In genomic region chr12:8014836-8015235, GRCh38 we compare ENCODE assay signal across 18 cellular contexts. TPM values are rescaled to one million over a fixed set of nuclear protein-coding genes. Genes with fewer than 3 reads are reported as not detected.
A peak's percentile ranks its signal among the peaks of the same experiment; 100 is the strongest.
DNase-seq lines count a peak whose midpoint lies in the region; ATAC-seq and TF ChIP-seq lines count a peak whose summit lies in the region.
"Had no signal": no experiment of that assay in that cellular context is flagged by ENCODE, and none has a peak within 500 bp of the region (broad histone marks: within the 10 kb centered on the region; RNA-seq: fewer than 3 reads in every experiment).

No MANE protein-coding gene starts in this region.

- H4K20me1 ChIP-seq in GM23338 (replicated peaks; ENCODE audit: insufficient read depth) = no peaks in the 10 kb centered on the region

- H3K27ac ChIP-seq in GM23338 (ENCODE audit: low read depth) = no peak overlapping the region

- DNase-seq in GM23338 (ENCODE audit: low spot score) (no peak), iPS-NIHi11 (ENCODE audit: low spot score) (peak; percentile 58), left colon (no peak)
- DNase-seq in activated T-helper 2 cell treated with anti-CD3 and anti-CD28 coated beads, Interferon-gamma antibody, Interleukin-2, Interleukin-4, amounts not matched to agents 10 μg/mL and 5 μg/mL and 100 μg/mL, durations not matched to agents 14 hours and 24 hours and 36 hours (ENCODE audit: low spot score) = no peak
- DNase-seq in activated CD4-positive, alpha-beta memory T cell treated with anti-CD3 and anti-CD28 coated beads for 36 hours = no peak
- DNase-seq in stimulated activated CD4-positive, alpha-beta T cell treated with anti-CD3 and anti-CD28 coated beads, Interleukin-4, amount 100 ng/mL, for 24 hours = no peak
- DNase-seq: AML-193, COR-L47, KBM-7, NCI-H1105 treated with DMSO at 0.1 percent for 48 hours, NCI-H1694 treated with DMSO at 0.1 percent for 48 hours, NCI-H2227 treated with DMSO at 0.1 percent for 48 hours, NCI-H524, NCI-H82, OCI-M1, SHP77 treated with DMSO at 0.1 percent for 48 hours had no signal

- peaks cover 3% of the 10 kb centered on the region for H3K36me3 ChIP-seq in GM23338 (ENCODE audit: insufficient read depth)
- H3K36me3 ChIP-seq: HAP-1 had no signal

- H3K79me2 ChIP-seq in GM23338 (replicated peaks; ENCODE audit: insufficient read depth) = peaks cover 6% of the 10 kb centered on the region

- no peaks in the 10 kb centered on the region for H3K9me3 Mint-ChIP-seq in GM23338
- no peaks in the 10 kb centered on the region for H3K9me3 Mint-ChIP-seq in activated T-helper 2 cell treated with anti-CD3 and anti-CD28 coated beads, Interferon-gamma antibody, Interleukin-2, Interleukin-4, amounts not matched to agents 10 μg/mL and 5 μg/mL and 100 μg/mL, durations not matched to agents 14 hours and 24 hours and 36 hours
- no peaks in the 10 kb centered on the region for H3K9me3 Mint-ChIP-seq in activated CD4-positive, alpha-beta memory T cell treated with anti-CD3 and anti-CD28 coated beads for 36 hours

- no peaks in the 10 kb centered on the region for H3K27me3 ChIP-seq in GM23338 (ENCODE audit: insufficient read depth)

- H2AFZ ChIP-seq in GM23338 = no peak overlapping the region

- H3K4me1 Mint-ChIP-seq in GM23338 = peaks cover 7% of the 10 kb centered on the region
- H3K4me1 Mint-ChIP-seq in activated T-helper 2 cell treated with anti-CD3 and anti-CD28 coated beads, Interferon-gamma antibody, Interleukin-2, Interleukin-4, amounts not matched to agents 10 μg/mL and 5 μg/mL and 100 μg/mL, durations not matched to agents 14 hours and 24 hours and 36 hours (ENCODE audit: low read depth) = no peaks in the 10 kb centered on the region
- H3K4me1 Mint-ChIP-seq in activated CD4-positive, alpha-beta memory T cell treated with anti-CD3 and anti-CD28 coated beads for 36 hours (ENCODE audit: low read depth) = peaks cover 3% of the 10 kb centered on the region

- H3K4me3 Mint-ChIP-seq in GM23338 = no peak overlapping the region
- no peak overlapping the region for H3K4me3 Mint-ChIP-seq in activated T-helper 2 cell treated with anti-CD3 and anti-CD28 coated beads, Interferon-gamma antibody, Interleukin-2, Interleukin-4, amounts not matched to agents 10 μg/mL and 5 μg/mL and 100 μg/mL, durations not matched to agents 14 hours and 24 hours and 36 hours (ENCODE audit: low read depth)
- no peak overlapping the region for H3K4me3 Mint-ChIP-seq in activated CD4-positive, alpha-beta memory T cell treated with anti-CD3 and anti-CD28 coated beads for 36 hours

- no peak for TF ChIP-seq CTCF in GM23338 (conservative IDR thresholded peaks at IDR 0.05; ENCODE audit: low read depth in 2 of 2)

- no peak overlapping the region for H3K4me3 ChIP-seq in GM23338
- H3K4me3 ChIP-seq: HAP-1 had no signal

- POLR2A ChIA-PET in activated CD4-positive, alpha-beta memory T cell treated with anti-CD3 and anti-CD28 coated beads for 36 hours (lab: Charles Lee) = no interaction called here

- peaks cover 9% of the 10 kb centered on the region; the same call in 2 of the 3 replicates for H3K36me3 Mint-ChIP-seq in GM23338 (ENCODE audit: low read depth)
- no peaks in the 10 kb centered on the region for H3K36me3 Mint-ChIP-seq in activated T-helper 2 cell treated with anti-CD3 and anti-CD28 coated beads, Interferon-gamma antibody, Interleukin-2, Interleukin-4, amounts not matched to agents 10 μg/mL and 5 μg/mL and 100 μg/mL, durations not matched to agents 14 hours and 24 hours and 36 hours (ENCODE audit: low read depth)
- H3K36me3 Mint-ChIP-seq in activated CD4-positive, alpha-beta memory T cell treated with anti-CD3 and anti-CD28 coated beads for 36 hours = no peaks in the 10 kb centered on the region

- no peak for ATAC-seq in GM23338
- peak; percentile 84 for ATAC-seq in SK-N-SH treated with all-trans-retinoic acid at 6 μM for 48 hours
- no peak for ATAC-seq in left colon

- H3K4me1 ChIP-seq in GM23338 (ENCODE audit: insufficient read depth) = no peaks in the 10 kb centered on the region

- H3F3A ChIP-seq in GM23338 (replicated peaks; ENCODE audit: low read depth) = peaks cover 7% of the 10 kb centered on the region; the same call in 1 of the 2 replicates

- intact Hi-C loops in activated T-helper 2 cell treated with anti-CD3 and anti-CD28 coated beads, Interferon-gamma antibody, Interleukin-2, Interleukin-4, amounts not matched to agents 10 μg/mL and 5 μg/mL and 100 μg/mL, durations not matched to agents 14 hours and 24 hours and 36 hours (cut with micrococcal nuclease) = no loop called here
- intact Hi-C loops in activated CD4-positive, alpha-beta memory T cell treated with anti-CD3 and anti-CD28 coated beads for 36 hours (cut with micrococcal nuclease) = no loop called here
- intact Hi-C loops in left colon (cut with DNase I, micrococcal nuclease) = no loop called here

- no peaks in the 10 kb centered on the region for H3K9me2 ChIP-seq in GM23338 (ENCODE audit: insufficient read depth)

- H3K27ac Mint-ChIP-seq in GM23338 = no peak overlapping the region
- no peak overlapping the region for H3K27ac Mint-ChIP-seq in activated T-helper 2 cell treated with anti-CD3 and anti-CD28 coated beads, Interferon-gamma antibody, Interleukin-2, Interleukin-4, amounts not matched to agents 10 μg/mL and 5 μg/mL and 100 μg/mL, durations not matched to agents 14 hours and 24 hours and 36 hours
- H3K27ac Mint-ChIP-seq in activated CD4-positive, alpha-beta memory T cell treated with anti-CD3 and anti-CD28 coated beads for 36 hours = no peak overlapping the region

- CTCF ChIA-PET in activated CD4-positive, alpha-beta memory T cell treated with anti-CD3 and anti-CD28 coated beads for 36 hours (lab: Charles Lee) = no interaction called here

- no peak overlapping the region for H3K4me2 ChIP-seq in GM23338

- peaks cover 4% of the 10 kb centered on the region for H3K27me3 Mint-ChIP-seq in GM23338 (ENCODE audit: insufficient read depth, low read depth, poor library complexity)
- peaks cover 33% of the 10 kb centered on the region for H3K27me3 Mint-ChIP-seq in activated T-helper 2 cell treated with anti-CD3 and anti-CD28 coated beads, Interferon-gamma antibody, Interleukin-2, Interleukin-4, amounts not matched to agents 10 μg/mL and 5 μg/mL and 100 μg/mL, durations not matched to agents 14 hours and 24 hours and 36 hours (ENCODE audit: low read depth)
- peaks cover 27% of the 10 kb centered on the region for H3K27me3 Mint-ChIP-seq in activated CD4-positive, alpha-beta memory T cell treated with anti-CD3 and anti-CD28 coated beads for 36 hours

TF ChIP-seq in GM23338, 12 proteins besides CTCF, POLR2A, EP300 and RAD21 (continues in another document):
- TF ChIP-seq EZH2 (IDR thresholded peaks at IDR 0.05; ENCODE audit: low read depth, unreplicated experiment) (no peak), NANOG (IDR thresholded peaks at IDR 0.05; ENCODE audit: borderline replicate concordance) (no peak)

TF ChIP-seq in SK-N-SH treated with all-trans-retinoic acid at 6 μM for 48 hours, 23 proteins besides CTCF, POLR2A, EP300 and RAD21 (continues in another document):
- no peak for TF ChIP-seq POU6F1 (CRISPR knock-in tag; IDR thresholded peaks at IDR 0.05; ENCODE audit: borderline replicate concordance, low read depth)

RNA-seq across cellular contexts. Expression of gene FOXJ2, which starts 17.7 kb away (rescaled TPM):
- total RNA-seq in GM23338 (2014; rRNA removed; shearing (Covaris generic)) = 7.8 and 10.4 TPM in 2 replicates
- 4.1 and 4.9 TPM in 2 replicates for polyA plus RNA-seq in GM23338 (2016; fragmentation: Nextera tagmentation; extraction: Ambion mirVana)
- 16.5 and 16.8 TPM in 2 replicates for total RNA-seq in activated T-helper 2 cell treated with anti-CD3 and anti-CD28 coated beads, Interferon-gamma antibody, Interleukin-2, Interleukin-4, amounts not matched to agents 10 μg/mL and 5 μg/mL and 100 μg/mL, durations not matched to agents 14 hours and 24 hours and 36 hours
- total RNA-seq in activated CD4-positive, alpha-beta memory T cell treated with anti-CD3 and anti-CD28 coated beads for 36 hours = 10 to 100 TPM; 16.7 to 17.1 TPM
- 10 to 100 TPM; 10.7 to 13.3 TPM for total RNA-seq in left colon

RNA-seq across cellular contexts. Expression of gene C3AR1, which starts 51.3 kb away (rescaled TPM):
- not detected in 2 replicates for total RNA-seq in GM23338 (2014; rRNA removed; shearing (Covaris generic))
- not detected in 2 replicates for polyA plus RNA-seq in GM23338 (2016; fragmentation: Nextera tagmentation; extraction: Ambion mirVana)
- total RNA-seq in activated T-helper 2 cell treated with anti-CD3 and anti-CD28 coated beads, Interferon-gamma antibody, Interleukin-2, Interleukin-4, amounts not matched to agents 10 μg/mL and 5 μg/mL and 100 μg/mL, durations not matched to agents 14 hours and 24 hours and 36 hours = 0.50 and 0.62 TPM in 2 replicates
- under 1 TPM; 0.94 to 0.97 TPM for total RNA-seq in activated CD4-positive, alpha-beta memory T cell treated with anti-CD3 and anti-CD28 coated beads for 36 hours
- 1 to 10 TPM; 2.1 to 7.4 TPM for total RNA-seq in left colon
